8 cellular contexts compared by ENCODE assay signal in the genomic region with DNA sequence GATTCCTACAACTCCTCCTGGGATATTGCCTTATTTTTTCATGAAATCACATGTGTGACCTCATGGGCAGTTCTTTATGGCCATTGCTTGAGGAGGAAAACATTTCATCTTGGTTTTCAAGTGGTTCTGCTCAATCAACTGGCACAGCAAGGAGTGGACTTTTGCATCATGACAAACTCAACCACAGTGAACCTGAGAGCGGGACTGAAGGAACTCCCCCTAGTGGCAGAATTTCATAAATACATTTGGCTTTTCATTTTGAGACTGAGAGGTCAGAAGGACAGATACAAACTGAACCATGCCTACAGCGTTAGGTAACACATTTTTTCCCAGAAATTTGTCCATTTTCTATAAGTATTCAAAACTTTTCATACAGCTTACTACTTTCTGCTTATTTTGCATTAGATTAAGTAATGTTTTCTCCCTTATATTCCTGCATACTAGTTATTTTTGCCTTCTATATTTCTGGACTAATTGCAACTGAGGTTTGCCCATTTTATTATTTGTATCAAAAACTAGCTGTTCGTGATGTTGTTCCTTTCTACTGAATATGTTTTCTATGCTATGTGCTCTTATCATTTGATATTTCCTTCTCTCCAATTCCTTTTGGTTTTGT. TPM values are rescaled to one million over a fixed set of nuclear protein-coding genes. Genes with fewer than 3 reads are reported as not detected.
DNase-seq lines count a peak whose midpoint lies in the region; ATAC-seq and TF ChIP-seq lines count a peak whose summit lies in the region.

No MANE protein-coding gene starts in this region.

- 11 to 17% (median 14%) methylated on average over 3 of the region's 3 CpGs for WGBS in adrenal gland, 4 donors

- peaks cover 8% of the 10 kb centered on the region for H3K27me3 ChIP-seq in adrenal gland

- H3K27ac ChIP-seq in adrenal gland: no peak overlapping the region

- no peak for ATAC-seq in HG02798 (IDR thresholded peaks at IDR 0.05; ENCODE audit: poor library complexity, unreplicated experiment)

- intact Hi-C loops in adrenal gland (cut with DNase I): no loop called here

- H3K4me1 ChIP-seq in adrenal gland (replicated peaks in 1 of 2): no peaks in the 10 kb centered on the region

- TF ChIP-seq CTCF in adrenal gland (IDR thresholded peaks at IDR 0.05): peak; percentile 50 to 86 (median 63)

- H3K36me3 ChIP-seq in adrenal gland (replicated peaks in 1 of 2): no peaks in the 10 kb centered on the region

- no peak for TF ChIP-seq POLR2A in adrenal gland (IDR thresholded peaks at IDR 0.05)

- no peak overlapping the region for H3K4me3 ChIP-seq in adrenal gland

- peaks cover 0 to 5% (median 0%) of the 10 kb centered on the region in 3 donors for H3K9me3 ChIP-seq in adrenal gland (replicated peaks in 1 of 3)

- DNase-seq in CMK (ENCODE audit: low read depth) (peak; percentile 72), GM19238 (ENCODE audit: insufficient read length, low spot score) (peak; percentile 42), NCI-H526 treated with DMSO at 0.1 percent for 48 hours (lab: John Stamatoyannopoulos, UW) (peak; percentile 34), adrenal gland (no peak), iPS-NIHi7 (ENCODE audit: extremely low spot score) (peak; percentile 66), cortex of kidney (lab: John Stamatoyannopoulos, UW) (no peak)
- DNase-seq in stimulated activated CD4-positive, alpha-beta T cell treated with anti-CD3 and anti-CD28 coated beads, Interleukin-2, amount 100 ng/mL, for 24 hours: peak; percentile 9 to 34

RNA-seq across cellular contexts. Expression of a gene that starts 13.4 kb away (rescaled TPM):
- 1 to 10 TPM in 4 of 8 donors, under 1 TPM in 2, not detected in 2; 0.30 to 3.1 (median 1.1) TPM for total RNA-seq in adrenal gland
- polyA plus RNA-seq in adrenal gland: 1 to 10 TPM in 1 of 3 donors, under 1 TPM in 2; 0.34 to 1.2 (median 0.48) TPM

RNA-seq across cellular contexts. Expression of a gene that starts 16.5 kb away (rescaled TPM):
- under 1 TPM in 1 of 8 donors, not detected in 7; 0.18 TPM for total RNA-seq in adrenal gland
- polyA plus RNA-seq in adrenal gland: not detected

RNA-seq across cellular contexts. Expression of a gene that starts 36.6 kb away (rescaled TPM):
- total RNA-seq in adrenal gland: not detected
- polyA plus RNA-seq in adrenal gland: not detected

RNA-seq across cellular contexts. Expression of a gene that starts 56.1 kb away (rescaled TPM):
- total RNA-seq in adrenal gland: 10 to 100 TPM in 4 of 8 donors, 1 to 10 TPM in 4; 2.5 to 14.5 (median 9.1) TPM
- polyA plus RNA-seq in adrenal gland: 1 to 10 TPM; 2.1 to 6.5 (median 3.4) TPM

RNA-seq across cellular contexts. Expression of a gene that starts 56.7 kb away (rescaled TPM):
- 10 to 100 TPM in 3 of 8 donors, 1 to 10 TPM in 5; 1.5 to 34.0 (median 9.4) TPM for total RNA-seq in adrenal gland
- polyA plus RNA-seq in adrenal gland: 1 to 10 TPM; 1.1 to 3.0 (median 2.4) TPM

Comparison
In these comparisons a context has a peak if more than half of its experiments do, and no peak if none do; other contexts are left out.
1. DNase-seq: peak in CMK (single experiment), GM19238 (single experiment), NCI-H526 treated with DMSO at 0.1 percent for 48 hours (single experiment), iPS-NIHi7 (single experiment) and stimulated activated CD4-positive, alpha-beta T cell treated with anti-CD3 and anti-CD28 coated beads, Interleukin-2, amount 100 ng/mL, for 24 hours (2 of 2); none in adrenal gland (0 of 7) and cortex of kidney (single experiment).